12 cellular contexts compared by ENCODE assay signal in the genomic region with DNA sequence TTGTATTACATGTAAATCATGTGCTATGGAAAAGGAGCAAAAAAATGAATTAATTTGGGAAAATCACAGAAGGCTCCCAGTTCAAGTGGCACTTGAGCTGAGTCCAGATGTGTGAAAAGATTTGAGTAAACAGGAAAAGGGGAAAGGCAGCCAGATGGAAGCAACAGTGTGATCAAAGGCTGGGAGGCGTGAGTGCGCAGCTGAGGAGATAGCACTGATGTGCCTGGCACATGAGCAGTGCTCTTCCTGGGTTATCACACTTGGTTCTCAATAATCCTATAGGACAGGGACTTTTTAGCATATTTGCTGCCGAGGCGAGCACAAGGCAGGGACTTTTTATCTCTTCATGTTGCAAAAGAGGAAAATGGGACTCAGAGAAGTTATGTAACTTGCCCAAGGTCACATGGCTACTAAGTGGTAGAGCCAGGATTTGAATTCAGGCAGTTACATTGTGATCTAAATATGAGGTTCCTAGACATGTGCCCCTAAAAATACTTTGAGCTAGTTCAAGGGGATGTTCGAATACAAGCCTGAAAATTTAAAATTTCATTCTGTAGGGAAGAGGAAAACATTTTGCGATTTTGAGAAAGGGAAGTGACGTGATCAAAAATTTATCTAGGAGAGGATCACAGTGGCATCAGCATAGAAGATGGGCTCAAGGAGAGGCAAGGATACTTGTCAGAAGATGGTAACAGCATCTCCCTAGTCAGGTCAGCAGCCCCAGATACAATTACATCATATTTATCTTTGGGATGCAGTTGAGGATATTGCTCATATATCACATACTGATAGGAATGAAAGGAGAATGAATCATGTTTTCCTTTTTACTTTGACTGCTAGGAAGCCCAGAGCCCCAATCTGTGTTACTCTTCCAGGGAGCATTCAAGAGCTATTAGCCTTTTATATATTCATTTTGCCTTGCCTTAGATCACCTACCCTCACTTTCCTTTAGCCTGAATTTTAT. TPM values are rescaled to one million over a fixed set of nuclear protein-coding genes. Genes with fewer than 3 reads are reported as not detected.
A peak's percentile ranks its signal among the peaks of the same experiment; 100 is the strongest.
DNase-seq lines count a peak whose midpoint lies in the region; ATAC-seq and TF ChIP-seq lines count a peak whose summit lies in the region.
"Had no signal": no experiment of that assay in that cellular context is flagged by ENCODE, and none has a peak within 500 bp of the region (broad histone marks: within the 10 kb centered on the region; RNA-seq: fewer than 3 reads in every experiment).

No MANE protein-coding gene starts in this region.

- no peak overlapping the region for H3K4me3 Mint-ChIP-seq in brain
- no peak overlapping the region for H3K4me3 Mint-ChIP-seq in naive thymus-derived CD8-positive, alpha-beta T cell
- H3K4me3 Mint-ChIP-seq: activated naive CD4-positive, alpha-beta T cell treated with anti-CD3 and anti-CD28 coated beads for 36 hours had no signal

- H3K9me3 Mint-ChIP-seq in brain = peaks cover 0 to 2% (median 0%) of the 10 kb centered on the region in 5 experiments
- H3K9me3 Mint-ChIP-seq in naive thymus-derived CD8-positive, alpha-beta T cell = peaks cover 0 to 2% (median 0%) of the 10 kb centered on the region in 9 donors
- H3K9me3 Mint-ChIP-seq: activated naive CD4-positive, alpha-beta T cell treated with anti-CD3 and anti-CD28 coated beads for 36 hours had no signal

- no peak overlapping the region for H3K23ac ChIP-seq in neuronal stem cell (ENCODE audit: low read depth, low read length, poor library complexity)

- peak; percentile 59 for ATAC-seq in left lobe of liver
- ATAC-seq in naive thymus-derived CD8-positive, alpha-beta T cell = no peak

- no peak for TF ChIP-seq CTCF in brain (conservative IDR thresholded peaks at IDR 0.05)
- no peak for TF ChIP-seq CTCF in PC-9 (conservative IDR thresholded peaks at IDR 0.05)

- H3K27me3 Mint-ChIP-seq in brain = no peaks in the 10 kb centered on the region
- H3K27me3 Mint-ChIP-seq in naive thymus-derived CD8-positive, alpha-beta T cell = peaks cover 0 to 1% (median 0%) of the 10 kb centered on the region in 5 donors

- no peak overlapping the region for H2BK5ac ChIP-seq in neuronal stem cell (ENCODE audit: low read length)

- H3K4me2 ChIP-seq in neuronal stem cell (ENCODE audit: insufficient read depth, low read length, poor library complexity, severe bottlenecking) (no peak overlapping the region), PC-9 (no peak overlapping the region)

- no peak overlapping the region for H3K4ac ChIP-seq in neuronal stem cell (ENCODE audit: low read length)

- no peak overlapping the region for H2AK5ac ChIP-seq in neuronal stem cell (ENCODE audit: low read depth, low read length)

- H3K27me3 ChIP-seq in neuronal stem cell (ENCODE audit: control insufficient read depth in 3 of 3, insufficient read depth in 3 of 3, low read depth in 1 of 3, low read length in 3 of 3) (no peaks in the 10 kb centered on the region), PC-9 (ENCODE audit: insufficient read depth, low read depth) (no peaks in the 10 kb centered on the region)
- H3K27me3 ChIP-seq: ovary had no signal

- H4K8ac ChIP-seq in neuronal stem cell (ENCODE audit: low read depth, low read length) = no peak overlapping the region

- H3K36me3 Mint-ChIP-seq in brain = no peaks in the 10 kb centered on the region
- no peaks in the 10 kb centered on the region for H3K36me3 Mint-ChIP-seq in naive thymus-derived CD8-positive, alpha-beta T cell

- no peaks in the 10 kb centered on the region for H4K20me1 ChIP-seq in PC-9 (ENCODE audit: insufficient read depth)

- H3K9me3 ChIP-seq in neuronal stem cell (replicated peaks in 1 of 2; ENCODE audit: control insufficient read depth in 2 of 2, insufficient read depth in 1 of 2, low read depth in 1 of 2, low read length in 2 of 2) = no peaks in the 10 kb centered on the region
- no peaks in the 10 kb centered on the region for H3K9me3 ChIP-seq in PC-9 (ENCODE audit: insufficient read depth, low read depth)
- H3K9me3 ChIP-seq: ovary had no signal

- no peak overlapping the region for H3K9ac ChIP-seq in neuronal stem cell (ENCODE audit: low read depth, low read length, poor library complexity)

- WGBS in neuronal stem cell (ENCODE audit: extremely low coverage in 2 of 2, insufficient read length in 2 of 2, insufficient replicate concordance in 1 of 2), 2 donors = no CpG with 5 or more reads among the region's 7 CpGs

- H3K27ac ChIP-seq in neuronal stem cell (replicated peaks; ENCODE audit: low read length) (no peak overlapping the region), PC-9 (no peak overlapping the region)

- peaks cover 100% of the 10 kb centered on the region for H3K4me1 Mint-ChIP-seq in brain
- H3K4me1 Mint-ChIP-seq in naive thymus-derived CD8-positive, alpha-beta T cell = peaks cover 0 to 8% (median 0%) of the 10 kb centered on the region in 4 donors

- H3K36me3 ChIP-seq in neuronal stem cell (replicated peaks in 1 of 2; ENCODE audit: control insufficient read depth in 2 of 2, insufficient read depth in 2 of 2, low read length in 2 of 2) (no peaks in the 10 kb centered on the region), PC-9 (ENCODE audit: low read depth) (no peaks in the 10 kb centered on the region)
- H3K36me3 ChIP-seq: ovary had no signal

- POLR2A ChIA-PET in naive thymus-derived CD8-positive, alpha-beta T cell (lab: Charles Lee) = no interaction called here
- POLR2A ChIA-PET in PC-9 (lab: Charles Lee; ENCODE audit: unreplicated experiment) = no interaction called here

- H3K14ac ChIP-seq in neuronal stem cell (ENCODE audit: low read length) = no peak overlapping the region

- no peak overlapping the region for H2BK120ac ChIP-seq in neuronal stem cell (ENCODE audit: low read depth, low read length)

- H3F3A ChIP-seq in PC-9 (ENCODE audit: insufficient read depth, low read depth) = no peaks in the 10 kb centered on the region

- H3K4me3 ChIP-seq in neuronal stem cell (ENCODE audit: low read length in 2 of 2) (no peak overlapping the region), PC-9 (no peak overlapping the region)
- H3K4me3 ChIP-seq: ovary had no signal

- no peak overlapping the region for H3K18ac ChIP-seq in neuronal stem cell (ENCODE audit: low read length)

- no peaks in the 10 kb centered on the region for H3K79me2 ChIP-seq in PC-9 (ENCODE audit: low read depth)

- H2BK12ac ChIP-seq in neuronal stem cell (ENCODE audit: low read length) = no peak overlapping the region

- BruUV-seq in PC-9 (replicated peaks; lab: Mats Ljungman, UMichigan) = no TSS peak

- CTCF ChIA-PET in PC-9 (lab: Charles Lee) = no interaction called here

- H4K91ac ChIP-seq in neuronal stem cell (ENCODE audit: low read depth, low read length, poor library complexity) = no peak overlapping the region

- H2BK15ac ChIP-seq in neuronal stem cell (ENCODE audit: low read length) = no peak overlapping the region

- no peaks in the 10 kb centered on the region for H3K9me2 ChIP-seq in PC-9 (ENCODE audit: insufficient read depth)

- H3K27ac Mint-ChIP-seq in brain = peak overlapping the region; percentile 59 to 99 (median 97)
- H3K27ac Mint-ChIP-seq in naive thymus-derived CD8-positive, alpha-beta T cell = no peak overlapping the region
- H3K27ac Mint-ChIP-seq: activated naive CD4-positive, alpha-beta T cell treated with anti-CD3 and anti-CD28 coated beads for 36 hours had no signal

- peak; percentile 56 for DNase-seq in DMS 273 treated with DMSO at 0.1 percent for 48 hours (lab: John Stamatoyannopoulos, UW)
- DNase-seq in NCI-H1092 (lab: John Stamatoyannopoulos, UW) = peak; percentile 42
- DNase-seq in left lobe of liver (ENCODE audit: low spot score) = no peak
- DNase-seq in naive thymus-derived CD8-positive, alpha-beta T cell = no peak
- no peak for DNase-seq in Kasumi-1 (lab: John Stamatoyannopoulos, UW)
- DNase-seq in neuronal stem cell (ENCODE audit: low spot score) = no peak
- DNase-seq in PC-9 = no peak
- DNase-seq: activated naive CD4-positive, alpha-beta T cell treated with anti-CD3 and anti-CD28 coated beads for 36 hours; DND-41; KG1 had no signal

- no peaks in the 10 kb centered on the region for H3K79me1 ChIP-seq in neuronal stem cell (ENCODE audit: low read depth, low read length)

- intact Hi-C loops in PC-9 (cut with micrococcal nuclease; ENCODE audit: unreplicated experiment) = no loop called here

- peaks cover 17 to 29% of the 10 kb centered on the region in 2 donors for H3K4me1 ChIP-seq in neuronal stem cell (ENCODE audit: control insufficient read depth in 2 of 2, insufficient read depth in 1 of 2, low read depth in 1 of 2, low read length in 2 of 2)
- H3K4me1 ChIP-seq in PC-9 (replicated peaks; ENCODE audit: insufficient read depth) = no peaks in the 10 kb centered on the region

- H2AFZ ChIP-seq in neuronal stem cell (ENCODE audit: low read length) (no peak overlapping the region), PC-9 (no peak overlapping the region)

RNA-seq across cellular contexts. Expression of a gene that starts 39.8 kb away (rescaled TPM):
- polyA plus RNA-seq in brain (ENCODE audit: insufficient read depth, low read depth, low replicate concordance) = 59.3 TPM
- total RNA-seq in left lobe of liver (0.35 TPM), PC-9 (2021) (0.53 and 0.59 TPM in 2 replicates)
- under 1 TPM; 0.44 to 0.73 TPM for total RNA-seq in naive thymus-derived CD8-positive, alpha-beta T cell
- not detected for polyA plus RNA-seq in naive thymus-derived CD8-positive, alpha-beta T cell
- polyA plus RNA-seq in neuronal stem cell (2013, experiment 1 of 2) = 6.9 TPM
- polyA plus RNA-seq in neuronal stem cell (2013, experiment 2 of 2) = 6.8 TPM
- total RNA-seq: activated naive CD4-positive, alpha-beta T cell treated with anti-CD3 and anti-CD28 coated beads for 36 hours had no signal

Comparison
In these comparisons a context has a peak if more than half of its experiments do, and no peak if none do; other contexts are left out.
1. DNase-seq: peak in DMS 273 treated with DMSO at 0.1 percent for 48 hours (single experiment) and NCI-H1092 (single experiment); none in left lobe of liver (single experiment), naive thymus-derived CD8-positive, alpha-beta T cell (0 of 10), Kasumi-1 (0 of 2), neuronal stem cell (single experiment) and PC-9 (0 of 2).
2. H3K27ac Mint-ChIP-seq: peak in brain (5 of 5); none in naive thymus-derived CD8-positive, alpha-beta T cell (0 of 10).